Comparison of ENCODE assay signal across 1 cellular context in genomic region chr1:33329600-33330305, GRCh38.
TF ChIP-seq lines count a peak whose summit lies in the region.

No MANE protein-coding gene starts in this region.

TF ChIP-seq in K562, 482 proteins besides CTCF, POLR2A, EP300 and RAD21:
- TF ChIP-seq ZNF584 (CRISPR knock-in tag; IDR thresholded peaks at IDR 0.05; ENCODE audit: low read depth) (no peak), CXXC5 (CRISPR knock-in tag; IDR thresholded peaks at IDR 0.05) (no peak), BRCA1 (IDR thresholded peaks at IDR 0.05) (no peak), BRCA1 (CRISPR knock-in tag; IDR thresholded peaks at IDR 0.05) (no peak), ZNF311 (CRISPR knock-in tag; IDR thresholded peaks at IDR 0.05) (no peak), ETS2 (tag; IDR thresholded peaks at IDR 0.05; ENCODE audit: borderline replicate concordance, poor library complexity, severe bottlenecking) (no peak), SUPT5H (IDR thresholded peaks at IDR 0.05) (0 out of 2 replicates have a peak, but pooled peaks have one; percentile 14), TRIM28 (IDR thresholded peaks at IDR 0.05) (no peak)
